ENCODE assay signal across 13 cellular contexts in the genomic region with DNA sequence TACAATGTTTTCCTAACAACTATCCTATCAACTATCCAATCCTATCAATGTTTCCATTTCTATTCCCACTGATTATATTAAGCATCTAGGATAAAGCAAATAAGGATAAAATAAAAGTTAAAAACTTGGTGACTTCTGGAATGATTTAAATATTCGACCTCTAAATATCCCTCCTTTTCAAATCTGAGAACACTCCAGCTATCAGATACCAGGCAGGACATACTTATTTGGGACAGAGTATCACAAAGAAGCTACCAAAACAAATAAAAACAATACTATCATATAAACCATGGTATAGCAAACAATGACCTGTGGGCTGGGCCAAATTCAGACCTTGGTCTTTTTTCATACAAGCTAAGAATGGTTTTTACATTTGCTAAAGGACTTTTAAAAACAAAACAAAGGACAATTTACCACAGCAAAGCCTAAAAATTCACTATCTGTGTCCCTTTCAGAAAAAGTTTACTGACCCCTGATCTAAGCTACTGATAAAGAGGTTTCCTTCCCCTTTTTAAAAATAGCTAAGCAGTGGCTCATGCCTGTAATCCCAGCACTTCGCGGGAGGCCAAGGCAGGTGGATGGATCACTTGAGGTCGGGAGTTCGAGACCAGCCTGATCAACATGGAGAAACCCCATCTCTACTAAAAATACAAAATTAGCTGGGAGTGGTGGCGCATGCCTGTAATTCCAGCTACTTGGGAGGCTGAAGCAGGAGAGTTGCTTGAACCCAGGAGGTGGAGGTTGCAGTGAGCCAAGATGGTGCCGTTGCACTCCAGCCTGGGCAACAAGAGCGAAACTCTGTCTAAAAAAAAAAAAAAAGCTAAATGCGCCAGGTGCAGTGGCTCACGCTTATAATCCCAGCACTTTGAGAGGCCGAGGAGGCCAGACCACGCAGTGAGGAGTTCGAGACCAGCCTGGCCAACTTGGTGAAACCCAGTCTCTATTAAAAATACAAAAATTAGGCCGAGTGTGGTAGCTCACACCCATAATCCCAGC. TPM values are rescaled to one million over a fixed set of nuclear protein-coding genes. Genes with fewer than 3 reads are reported as not detected.
A peak's percentile ranks its signal among the peaks of the same experiment; 100 is the strongest.
DNase-seq lines count a peak whose midpoint lies in the region; ATAC-seq, FAIRE-seq and TF ChIP-seq lines count a peak whose summit lies in the region.
"Had no signal": no experiment of that assay in that cellular context is flagged by ENCODE, and none has a peak within 500 bp of the region (broad histone marks: within the 10 kb centered on the region; RNA-seq: fewer than 3 reads in every experiment).

No MANE protein-coding gene starts in this region.

- TF ChIP-seq CTCF in H1 (IDR thresholded peaks at IDR 0.05; ENCODE audit: control extremely low read depth in 1 of 3, insufficient read depth in 1 of 3, low read depth in 1 of 3, low read length in 3 of 3) (no peak), type B pancreatic cell (conservative IDR thresholded peaks at IDR 0.05) (no peak)

- H3K79me2 ChIP-seq in H1 (ENCODE audit: control insufficient read depth in 1 of 2, insufficient read depth in 2 of 2, low read length in 2 of 2), result peaks cover 58 to 98% of the 10 kb centered on the region in 2 experiments

- H4K5ac ChIP-seq in H1 (ENCODE audit: insufficient read length, low read depth, low read length), result peak overlapping the region; percentile 60

- no peak overlapping the region for H3K18ac ChIP-seq in H1 (ENCODE audit: extremely low read depth, low read length)

- no peak overlapping the region for H3K4me3 ChIP-seq in H1 (ENCODE audit: extremely low read depth in 1 of 4, insufficient read depth in 2 of 4, low read depth in 3 of 4, low read length in 4 of 4)
- H3K4me3 ChIP-seq: neural progenitor cell had no signal

- TF ChIP-seq POLR2A in H1 (IDR thresholded peaks at IDR 0.05; ENCODE audit: control extremely low read depth in 1 of 2, low read depth in 2 of 2, low read length in 2 of 2), result no peak

- FAIRE-seq in H1 (lab: Jason Lieb, UNC), result no peak
- FAIRE-seq: bronchial epithelial cell, GM12891, islet of Langerhans had no signal

- no peaks in the 10 kb centered on the region for H3K9me3 ChIP-seq in H1 (ENCODE audit: insufficient read depth in 2 of 2, low read depth in 1 of 2, low read length in 1 of 2)

- TF ChIP-seq RAD21 in H1 (IDR thresholded peaks at IDR 0.05 in 1 of 2, conservative IDR thresholded peaks at IDR 0.05 in 1 of 2; ENCODE audit: low read depth in 2 of 2, low read length in 2 of 2), result no peak

- no peak overlapping the region for H2AFZ ChIP-seq in H1 (ENCODE audit: low read length)
- H2AFZ ChIP-seq: neural progenitor cell had no signal

- 94% methylated on average over 12 of the region's 14 CpGs; no CpG with 5 or more reads in 1 of the 2 experiments for WGBS in H1 (ENCODE audit: extremely low coverage in 1 of 2, insufficient coverage in 1 of 2, insufficient read length in 1 of 2, insufficient replicate concordance in 2 of 2, low coverage in 1 of 2, low lambda C conversion rate in 2 of 2, missing lambda C conversion rate in 1 of 2), 2 experiments

- H3K36me3 Mint-ChIP-seq in stimulated activated naive CD8-positive, alpha-beta T cell treated with anti-CD3 and anti-CD28 coated beads, Interleukin-15, Interleukin-2, amounts not matched to agents 100 ng/mL and 50 ng/mL, for 24 hours (ENCODE audit: low read depth), result peaks cover 30% of the 10 kb centered on the region
- H3K36me3 Mint-ChIP-seq in type B pancreatic cell, result peaks cover 9% of the 10 kb centered on the region

- peak overlapping the region; percentile 63 for H3K27ac Mint-ChIP-seq in stimulated activated naive CD8-positive, alpha-beta T cell treated with anti-CD3 and anti-CD28 coated beads, Interleukin-15, Interleukin-2, amounts not matched to agents 100 ng/mL and 50 ng/mL, for 24 hours
- peak overlapping the region; percentile 56 for H3K27ac Mint-ChIP-seq in type B pancreatic cell
- H3K27ac Mint-ChIP-seq: neural progenitor cell had no signal

- H3K4me1 Mint-ChIP-seq in stimulated activated naive CD8-positive, alpha-beta T cell treated with anti-CD3 and anti-CD28 coated beads, Interleukin-15, Interleukin-2, amounts not matched to agents 100 ng/mL and 50 ng/mL, for 24 hours (ENCODE audit: low read depth), result peaks cover 66% of the 10 kb centered on the region
- H3K4me1 Mint-ChIP-seq in type B pancreatic cell (ENCODE audit: unreplicated experiment), result peaks cover 10% of the 10 kb centered on the region

- H4K91ac ChIP-seq in H1 (replicated peaks; ENCODE audit: insufficient read length, low read length), result no peak overlapping the region

- peak overlapping the region; percentile 41 for H3K4me3 Mint-ChIP-seq in stimulated activated naive CD8-positive, alpha-beta T cell treated with anti-CD3 and anti-CD28 coated beads, Interleukin-15, Interleukin-2, amounts not matched to agents 100 ng/mL and 50 ng/mL, for 24 hours
- H3K4me3 Mint-ChIP-seq in type B pancreatic cell, result no peak overlapping the region
- H3K4me3 Mint-ChIP-seq: neural progenitor cell had no signal

- H3K27me3 Mint-ChIP-seq in stimulated activated naive CD8-positive, alpha-beta T cell treated with anti-CD3 and anti-CD28 coated beads, Interleukin-15, Interleukin-2, amounts not matched to agents 100 ng/mL and 50 ng/mL, for 24 hours, result no peaks in the 10 kb centered on the region
- no peaks in the 10 kb centered on the region for H3K27me3 Mint-ChIP-seq in type B pancreatic cell

- no peak overlapping the region for H3K9ac ChIP-seq in H1 (replicated peaks in 1 of 4; ENCODE audit: extremely low read depth in 1 of 4, low read depth in 3 of 4, low read length in 3 of 4)
- H3K9ac ChIP-seq: neural progenitor cell had no signal

- H4K20me1 ChIP-seq in H1 (replicated peaks in 1 of 2; ENCODE audit: control insufficient read depth in 1 of 2, insufficient read depth in 2 of 2, low read length in 2 of 2), result peaks cover 9 to 11% of the 10 kb centered on the region in 2 experiments

- H2BK120ac ChIP-seq in H1 (replicated peaks; ENCODE audit: low read depth, low read length), result no peak overlapping the region

- H3K14ac ChIP-seq in H1 (ENCODE audit: insufficient read length), result no peak overlapping the region

- H3K23ac ChIP-seq in H1 (ENCODE audit: insufficient read length), result no peak overlapping the region

- no peak overlapping the region for H3K4me2 ChIP-seq in H1 (ENCODE audit: insufficient read depth in 1 of 2, low read depth in 2 of 2, low read length in 2 of 2)
- H3K4me2 ChIP-seq: neural progenitor cell had no signal

- no peak overlapping the region for H2BK20ac ChIP-seq in H1 (ENCODE audit: low read length)

- no peak overlapping the region for H2BK5ac ChIP-seq in H1 (ENCODE audit: low read depth, low read length)

- H2BK15ac ChIP-seq in H1 (ENCODE audit: low read length), result no peak overlapping the region

- no peaks in the 10 kb centered on the region for H3K79me1 ChIP-seq in H1 (ENCODE audit: low read depth, low read length)

- no peak overlapping the region for H3K56ac ChIP-seq in H1 (replicated peaks; ENCODE audit: insufficient read length, low read depth, low read length)

- no peaks in the 10 kb centered on the region for H3K27me3 ChIP-seq in H1 (replicated peaks in 1 of 4; ENCODE audit: control insufficient read depth in 3 of 4, extremely low read depth in 1 of 4, insufficient read depth in 3 of 4, low read length in 3 of 4)
- H3K27me3 ChIP-seq: neural progenitor cell had no signal

- no peaks in the 10 kb centered on the region for H3K23me2 ChIP-seq in H1 (ENCODE audit: low read depth, low read length)

- H3K36me3 ChIP-seq in H1 (ENCODE audit: control insufficient read depth in 2 of 4, insufficient read depth in 4 of 4, low read length in 3 of 4), result no peaks in the 10 kb centered on the region; a peak in 1 of 8 replicates
- H3K36me3 ChIP-seq: neural progenitor cell had no signal

- H3K4me1 ChIP-seq in H1 (replicated peaks in 1 of 4; ENCODE audit: control insufficient read depth in 3 of 4, insufficient read depth in 4 of 4, low read length in 3 of 4), result peaks cover 0 to 6% (median 0%) of the 10 kb centered on the region in 4 experiments; a peak in 3 of 7 replicates
- H3K4me1 ChIP-seq: neural progenitor cell had no signal

- CTCF ChIA-PET in H1 (lab: Charles Lee; ENCODE audit: partially characterized antibody), result interaction anchor here (0.7 to 2.8 kb wide), 8 partner anchors 9 to 120 kb away, joined by 3 to 16 read pairs (median 3); no protein-coding TSS in a partner anchor

- no peak for TF ChIP-seq EP300 in H1 (IDR thresholded peaks at IDR 0.05; ENCODE audit: borderline replicate concordance in 1 of 2, low read depth in 2 of 2, low read length in 2 of 2)

- no peak for ATAC-seq in stimulated activated naive CD8-positive, alpha-beta T cell treated with anti-CD3 and anti-CD28 coated beads, Interleukin-15, Interleukin-2, amounts not matched to agents 100 U/mL and 50 U/mL, for 24 hours
- ATAC-seq in GM18868 (IDR thresholded peaks at IDR 0.05; ENCODE audit: unreplicated experiment), result no peak

- no peak for DNase-seq in stimulated activated naive CD8-positive, alpha-beta T cell treated with anti-CD3 and anti-CD28 coated beads, Interleukin-15, Interleukin-2, amounts not matched to agents 100 U/mL and 50 U/mL, for 24 hours
- peak; percentile 45 for DNase-seq in RPMI8226
- no peak for DNase-seq in H1 (ENCODE audit: low read depth in 1 of 2, low spot score in 2 of 2)
- DNase-seq in type B pancreatic cell (ENCODE audit: extremely low spot score, unreplicated experiment), result no peak
- DNase-seq in NCI-H1694 (lab: John Stamatoyannopoulos, UW), result no peak
- DNase-seq in DMS53 (lab: John Stamatoyannopoulos, UW), result no peak
- DNase-seq: substantia nigra had no signal

- no peaks in the 10 kb centered on the region for H3K9me3 Mint-ChIP-seq in stimulated activated naive CD8-positive, alpha-beta T cell treated with anti-CD3 and anti-CD28 coated beads, Interleukin-15, Interleukin-2, amounts not matched to agents 100 ng/mL and 50 ng/mL, for 24 hours
- peaks cover 4% of the 10 kb centered on the region for H3K9me3 Mint-ChIP-seq in type B pancreatic cell

- H2BK12ac ChIP-seq in H1 (ENCODE audit: low read depth, low read length), result no peak overlapping the region

- H4K8ac ChIP-seq in H1 (ENCODE audit: extremely low read depth, insufficient read depth, low read length), result no peak overlapping the region

- POLR2A ChIA-PET in H1 (lab: Charles Lee; ENCODE audit: partially characterized antibody), result interaction anchor here (0.6 to 1.4 kb wide), 2 partner anchors 9 to 75 kb away, joined by 4 read pairs; no protein-coding TSS in a partner anchor

- no peak overlapping the region for H2AK5ac ChIP-seq in H1 (ENCODE audit: low read depth, low read length)

- no peak overlapping the region for H3K4ac ChIP-seq in H1 (replicated peaks; ENCODE audit: insufficient read length, low read depth, low read length)

- H3K27ac ChIP-seq in H1 (ENCODE audit: low read depth, low read length), result no peak overlapping the region
- H3K27ac ChIP-seq: neural progenitor cell had no signal

RNA-seq across cellular contexts. Expression of a gene that starts 6.0 kb away (rescaled TPM):
- total RNA-seq in H1 (2021; fragmentation: NEBNext Ultra II Directional; extraction: Animal tissue kit (Norgen Biotek cat#: 25700)), result 84.8 and 86.8 TPM in 2 replicates
- 28.0 and 47.0 TPM in 2 replicates for polyA plus RNA-seq in H1 (2011; rRNA removed)
- polyA plus RNA-seq in H1 (2011; cell fraction: cytosol; rRNA removed), result 31.8 TPM
- polyA plus RNA-seq in H1 (2011; cell fraction: nucleus; rRNA removed), result 37.0 TPM
- 34.7 to 45.5 TPM (median 40.1 TPM) in 4 replicates for polyA plus RNA-seq in H1 (2012, experiment 1 of 2)
- polyA plus RNA-seq in H1 (2012, experiment 2 of 2), result 2.7 TPM
- 38.8 TPM for polyA plus RNA-seq in H1 (2013, experiment 1 of 2)
- 37.9 TPM for polyA plus RNA-seq in H1 (2013, experiment 2 of 2)
- polyA minus RNA-seq in H1 (2011; rRNA and poly(A)+ RNA removed), result 74.9 and 108 TPM in 2 replicates
- polyA minus RNA-seq in H1 (2011; cell fraction: cytosol; rRNA and poly(A)+ RNA removed), result 37.2 TPM
- polyA minus RNA-seq in H1 (2011; cell fraction: nucleus; rRNA and poly(A)+ RNA removed), result 59.9 TPM
- total RNA-seq in type B pancreatic cell (ENCODE audit: low replicate concordance), result 47.5 and 51.8 TPM in 2 replicates
